8 cellular contexts compared by ENCODE assay signal in genomic region chr6:75204222-75204958, GRCh38. TPM values are rescaled to one million over a fixed set of nuclear protein-coding genes. Genes with fewer than 3 reads are reported as not detected.
DNase-seq lines count a peak whose midpoint lies in the region; ATAC-seq and TF ChIP-seq lines count a peak whose summit lies in the region.

No MANE protein-coding gene starts in this region.

- H3K27ac ChIP-seq in CD8-positive, alpha-beta T cell (ENCODE audit: low read depth, low read length): no peak overlapping the region
- H3K27ac ChIP-seq in adrenal gland (peak overlapping the region in 4 of 5 donors; percentile 13 to 74 (median 54)), OCI-LY7 (ENCODE audit: low read depth, low read length, poor library complexity, severe bottlenecking) (no peak overlapping the region)

- peak overlapping the region; percentile 66 for H3K4me3 Mint-ChIP-seq in CD8-positive, alpha-beta T cell

- no peak overlapping the region for H3K27ac Mint-ChIP-seq in CD8-positive, alpha-beta T cell

- no peak overlapping the region for H3K4me3 ChIP-seq in CD8-positive, alpha-beta T cell (ENCODE audit: low read depth, low read length)
- H3K4me3 ChIP-seq in adrenal gland (peak overlapping the region in 1 of 4 donors; percentile 61), OCI-LY7 (ENCODE audit: low read depth, low read length, poor library complexity, severe bottlenecking) (no peak overlapping the region)

- no peak for TF ChIP-seq CTCF in CD8-positive, alpha-beta T cell (IDR thresholded peaks at IDR 0.05)
- TF ChIP-seq CTCF in adrenal gland (IDR thresholded peaks at IDR 0.05): peak; percentile 32 to 81 (median 66)
- peak in 2 of 3 donors; percentile 10 to 31 for TF ChIP-seq CTCF in omental fat pad (IDR thresholded peaks at IDR 0.05)
- TF ChIP-seq CTCF in OCI-LY7 (conservative IDR thresholded peaks at IDR 0.05; ENCODE audit: low read length): no peak

- DNase-seq in CD8-positive, alpha-beta T cell: peak in 2 of 7 experiments; percentile 19 to 20
- DNase-seq in HCEC 1CT (peak; percentile 93), NCI-H748 treated with DMSO at 0.1 percent for 48 hours (lab: John Stamatoyannopoulos, UW) (peak; percentile 33), adrenal gland (peak; percentile 57 to 84 (median 73)), cardiac septum (ENCODE audit: low spot score) (peak; percentile 82), omental fat pad (ENCODE audit: low spot score) (peak; percentile 44), OCI-LY7 (ENCODE audit: low spot score) (no peak)

- no peak overlapping the region for H3K4me2 ChIP-seq in OCI-LY7 (ENCODE audit: low read length)

- H4K20me1 ChIP-seq in OCI-LY7 (ENCODE audit: insufficient read depth, low read length): no peaks in the 10 kb centered on the region

- no peaks in the 10 kb centered on the region for H3K9me3 ChIP-seq in CD8-positive, alpha-beta T cell (ENCODE audit: low read length)
- H3K9me3 ChIP-seq in adrenal gland (replicated peaks in 1 of 3) (no peaks in the 10 kb centered on the region), OCI-LY7 (ENCODE audit: low read length) (no peaks in the 10 kb centered on the region)

- peaks cover 77% of the 10 kb centered on the region for H3K27me3 Mint-ChIP-seq in CD8-positive, alpha-beta T cell (ENCODE audit: low read depth)

- no peaks in the 10 kb centered on the region for H3K36me3 ChIP-seq in CD8-positive, alpha-beta T cell (ENCODE audit: insufficient read depth, low read length)
- H3K36me3 ChIP-seq in adrenal gland (replicated peaks in 1 of 2): no peaks in the 10 kb centered on the region
- H3K36me3 ChIP-seq in OCI-LY7 (ENCODE audit: insufficient read depth, low read length): no peaks in the 10 kb centered on the region

- H3K79me2 ChIP-seq in OCI-LY7 (ENCODE audit: insufficient read depth, low read depth, low read length): no peaks in the 10 kb centered on the region

- CTCF ChIA-PET in CD8-positive, alpha-beta T cell (lab: Charles Lee): interaction anchor here (1.2 to 9.6 kb wide), 3 partner anchors 1348 to 1471 kb away, joined by 3 to 220 read pairs (median 4); no protein-coding TSS in a partner anchor
- CTCF ChIA-PET in OCI-LY7 (lab: Charles Lee; ENCODE audit: unreplicated experiment): no interaction called here

- POLR2A ChIA-PET in CD8-positive, alpha-beta T cell (lab: Charles Lee): no interaction called here
- POLR2A ChIA-PET in OCI-LY7 (lab: Charles Lee): interaction anchor here (0.5 to 1.6 kb wide), 2 partner anchors 7 to 106 kb away, joined by 3 to 5 read pairs; no protein-coding TSS in a partner anchor

- H3K9me2 ChIP-seq in OCI-LY7 (ENCODE audit: insufficient read depth, low read length): no peaks in the 10 kb centered on the region

- WGBS in adrenal gland, 4 donors: 1 to 2% (median 2%) methylated on average over 32 to 35 of the region's 35 CpGs

- no peaks in the 10 kb centered on the region for H3K36me3 Mint-ChIP-seq in CD8-positive, alpha-beta T cell

- TF ChIP-seq POLR2A in adrenal gland (IDR thresholded peaks at IDR 0.05): no peak

- BruUV-seq in OCI-LY7 (replicated peaks; lab: Mats Ljungman, UMichigan): no TSS peak

- peaks cover 50% of the 10 kb centered on the region for H3K4me1 ChIP-seq in CD8-positive, alpha-beta T cell (ENCODE audit: insufficient read depth, low read length)
- H3K4me1 ChIP-seq in adrenal gland (replicated peaks in 1 of 2) (peaks cover 6 to 23% of the 10 kb centered on the region in 2 donors), OCI-LY7 (ENCODE audit: insufficient read depth, low read length, poor library complexity, severe bottlenecking) (no peaks in the 10 kb centered on the region)

- intact Hi-C loops in CD8-positive, alpha-beta T cell (cut with DNase I, micrococcal nuclease): no loop called here
- intact Hi-C loops in adrenal gland (cut with DNase I) (loop anchor here (10.0 kb wide), 2 partner anchors 450 to 1110 kb away; no protein-coding TSS in a partner anchor), cardiac septum (cut with DNase I) (loop anchor here (5.0 to 10.0 kb wide), 6 partner anchors 107 to 920 kb away; no protein-coding TSS in a partner anchor), OCI-LY7 (cut with micrococcal nuclease; ENCODE audit: unreplicated experiment) (no loop called here)

- H3K4me1 Mint-ChIP-seq in CD8-positive, alpha-beta T cell (ENCODE audit: low read depth): peaks cover 62% of the 10 kb centered on the region

- no peak overlapping the region for H2AFZ ChIP-seq in OCI-LY7 (ENCODE audit: low read length)

- no peaks in the 10 kb centered on the region for H3K9me3 Mint-ChIP-seq in CD8-positive, alpha-beta T cell

- no peaks in the 10 kb centered on the region for H3K27me3 ChIP-seq in CD8-positive, alpha-beta T cell (ENCODE audit: insufficient read depth, low read length)
- H3K27me3 ChIP-seq in adrenal gland: peaks cover 47% of the 10 kb centered on the region

- ATAC-seq in CD8-positive, alpha-beta T cell: no peak
- ATAC-seq in omental fat pad (ENCODE audit: low FRiP score) (peak; percentile 41), GM21723 (IDR thresholded peaks at IDR 0.05; ENCODE audit: unreplicated experiment) (no peak)

RNA-seq across cellular contexts. Expression of gene COL12A1, which starts 1.5 kb away (rescaled TPM):
- not detected for total RNA-seq in CD8-positive, alpha-beta T cell
- 100 to 1,000 TPM in 1 of 8 donors, 10 to 100 TPM in 7; 17.0 to 106 (median 66.0) TPM for total RNA-seq in adrenal gland
- 10 to 100 TPM; 13.0 to 23.6 (median 21.6) TPM for polyA plus RNA-seq in adrenal gland
- total RNA-seq in cardiac septum: 40.3 TPM
- total RNA-seq in omental fat pad: 100 to 1,000 TPM; 125 to 589 (median 192) TPM
- total RNA-seq in OCI-LY7 (2014; rRNA removed; shearing (Covaris generic)): not detected in 2 replicates
- total RNA-seq in OCI-LY7 (2022): not detected in 2 replicates

RNA-seq across cellular contexts. Expression of gene COX7A2, which starts 39.2 kb away (rescaled TPM):
- 100 to 1,000 TPM; 221 to 229 TPM for total RNA-seq in CD8-positive, alpha-beta T cell
- 100 to 1,000 TPM; 150 to 542 (median 334) TPM for total RNA-seq in adrenal gland
- polyA plus RNA-seq in adrenal gland: 100 to 1,000 TPM; 304 to 542 (median 329) TPM
- 890 TPM for total RNA-seq in cardiac septum
- 100 to 1,000 TPM; 171 to 310 (median 221) TPM for total RNA-seq in omental fat pad
- total RNA-seq in OCI-LY7 (2014; rRNA removed; shearing (Covaris generic)): 133 and 210 TPM in 2 replicates
- total RNA-seq in OCI-LY7 (2022): 403 and 421 TPM in 2 replicates

Comparison
In these comparisons a context has a peak if more than half of its experiments do, and no peak if none do; other contexts are left out.
1. H3K27ac ChIP-seq: peak in adrenal gland (4 of 5); none in CD8-positive, alpha-beta T cell (single experiment) and OCI-LY7 (single experiment).
2. CTCF ChIP-seq: peak in adrenal gland (6 of 6) and omental fat pad (2 of 3); none in CD8-positive, alpha-beta T cell (single experiment) and OCI-LY7 (single experiment).
3. RNA of gene COL12A1, which starts 1.5 kb away (total RNA-seq): 125 to 589 TPM in omental fat pad, 17.0 to 106 TPM in adrenal gland and 40.3 TPM in cardiac septum (single experiment); not detected in CD8-positive, alpha-beta T cell and not detected in OCI-LY7; every median in the first group is over 10 times any median in the second.
4. intact Hi-C loops: an anchor here in adrenal gland (10.0 kb wide) and cardiac septum (5.0 to 10.0 kb wide); none called in CD8-positive, alpha-beta T cell and OCI-LY7.